Comparison of ENCODE assay signal across 8 cellular contexts in the genomic region with DNA sequence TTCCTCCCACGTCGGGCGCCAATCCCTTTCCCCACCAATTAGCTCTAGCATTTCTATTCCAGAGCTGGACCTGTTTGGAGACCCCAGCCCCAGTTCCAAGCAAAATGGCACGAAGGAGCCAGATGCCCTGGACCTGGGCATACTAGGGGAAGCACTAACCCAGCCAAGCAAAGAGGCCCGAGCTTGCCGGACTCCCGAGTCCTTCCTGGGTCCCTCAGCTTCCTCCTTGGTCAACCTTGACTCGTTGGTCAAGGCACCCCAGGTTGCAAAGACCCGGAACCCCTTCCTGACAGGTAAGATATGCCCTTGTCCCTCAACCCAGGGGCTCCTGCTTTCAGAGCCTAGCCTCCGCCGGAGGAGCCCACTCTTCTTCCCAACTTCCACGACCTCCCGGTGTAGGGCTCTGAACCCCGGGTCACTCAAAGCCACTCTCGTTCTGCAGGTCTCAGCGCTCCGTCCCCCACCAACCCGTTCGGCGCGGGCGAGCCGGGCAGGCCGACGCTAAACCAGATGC. TPM values are rescaled to one million over a fixed set of nuclear protein-coding genes. Genes with fewer than 3 reads are reported as not detected.
DNase-seq lines count a peak whose midpoint lies in the region; ATAC-seq, FAIRE-seq and TF ChIP-seq lines count a peak whose summit lies in the region.

No MANE protein-coding gene starts in this region.

- no peaks in the 10 kb centered on the region for H3K9me3 ChIP-seq in HUES64 (ENCODE audit: insufficient read depth, low read depth, low read length)

- peak overlapping the region; percentile 81 for H3K4me3 Mint-ChIP-seq in central memory CD8-positive, alpha-beta T cell
- H3K4me3 Mint-ChIP-seq in naive thymus-derived CD8-positive, alpha-beta T cell: peak overlapping the region; percentile 72 to 95 (median 84)

- FAIRE-seq in D721Med (lab: Jason Lieb, UNC): no peak

- no peak overlapping the region for H3K27ac ChIP-seq in HUES64 (ENCODE audit: low read depth, low read length)

- no peak for ATAC-seq in central memory CD8-positive, alpha-beta T cell (replicated peaks; ENCODE audit: extremely low read depth, poor library complexity, severe bottlenecking)
- no peak for ATAC-seq in naive thymus-derived CD8-positive, alpha-beta T cell

- in situ Hi-C loops in G401 (cut with HindIII; ENCODE audit: low sequenced_read_pairs): no loop called here

- H3K9me3 Mint-ChIP-seq in central memory CD8-positive, alpha-beta T cell: no peaks in the 10 kb centered on the region
- no peaks in the 10 kb centered on the region for H3K9me3 Mint-ChIP-seq in naive thymus-derived CD8-positive, alpha-beta T cell

- peaks cover 17% of the 10 kb centered on the region for H3K27me3 Mint-ChIP-seq in central memory CD8-positive, alpha-beta T cell
- peaks cover 0 to 12% (median 6%) of the 10 kb centered on the region in 5 donors for H3K27me3 Mint-ChIP-seq in naive thymus-derived CD8-positive, alpha-beta T cell

- no peaks in the 10 kb centered on the region for H3K36me3 ChIP-seq in HUES64 (ENCODE audit: insufficient read depth, low read length)

- CTCF ChIA-PET in AG04449 (lab: Yijun Ruan, JAX): interaction anchor here (0.7 to 5.6 kb wide), 18 partner anchors 8 to 304 kb away, joined by 3 to 40 read pairs (median 4); a partner anchor contains a TSS

- POLR2A ChIA-PET in AG04449 (lab: Yijun Ruan, JAX): interaction anchor here (0.6 to 2.6 kb wide), 5 partner anchors 9 to 214 kb away, joined by 3 to 6 read pairs (median 4); a partner anchor contains a TSS
- POLR2A ChIA-PET in naive thymus-derived CD8-positive, alpha-beta T cell (lab: Charles Lee): interaction anchor here (0.5 to 1.4 kb wide), 5 partner anchors 11 to 598 kb away, joined by 3 to 5 read pairs (median 4); a partner anchor contains a TSS

- no peak for TF ChIP-seq CTCF in AG04449 (IDR thresholded peaks at IDR 0.05; ENCODE audit: insufficient read depth, low read length, missing control alignments)
- TF ChIP-seq CTCF in D721Med (IDR thresholded peaks at IDR 0.05; ENCODE audit: insufficient read depth, missing control alignments): no peak

- peaks cover 7% of the 10 kb centered on the region; the same call in 1 of the 2 replicates for H3K4me1 ChIP-seq in HUES64 (ENCODE audit: insufficient read depth, low read length)

- H3K27ac Mint-ChIP-seq in central memory CD8-positive, alpha-beta T cell (ENCODE audit: low read depth): no peak overlapping the region
- peak overlapping the region in 6 of 10 donors; percentile 19 to 90 (median 68) for H3K27ac Mint-ChIP-seq in naive thymus-derived CD8-positive, alpha-beta T cell

- peaks cover 3% of the 10 kb centered on the region for H3K36me3 Mint-ChIP-seq in central memory CD8-positive, alpha-beta T cell (ENCODE audit: insufficient read depth)
- no peaks in the 10 kb centered on the region for H3K36me3 Mint-ChIP-seq in naive thymus-derived CD8-positive, alpha-beta T cell

- peaks cover 10% of the 10 kb centered on the region for H3K27me3 ChIP-seq in HUES64 (ENCODE audit: insufficient read depth, low read length)

- peaks cover 8% of the 10 kb centered on the region for H3K4me1 Mint-ChIP-seq in central memory CD8-positive, alpha-beta T cell
- peaks cover 10 to 22% (median 20%) of the 10 kb centered on the region in 4 donors for H3K4me1 Mint-ChIP-seq in naive thymus-derived CD8-positive, alpha-beta T cell

- H3K4me3 ChIP-seq in AG04449 (ENCODE audit: low read depth, low read length) (peak overlapping the region; percentile 67), HUES64 (ENCODE audit: low read length) (peak overlapping the region; percentile 85)

- no peak for DNase-seq in AG04449 (ENCODE audit: low read depth, low spot score)
- no peak for DNase-seq in central memory CD8-positive, alpha-beta T cell (ENCODE audit: low spot score in 2 of 2)
- no peak for DNase-seq in naive thymus-derived CD8-positive, alpha-beta T cell
- DNase-seq in D721Med (ENCODE audit: insufficient read length, low spot score): no peak
- no peak for DNase-seq in HT-29 (ENCODE audit: low spot score)
- DNase-seq in NK-92 (lab: John Stamatoyannopoulos, UW; ENCODE audit: unreplicated experiment): no peak
- no peak for DNase-seq in G401 (ENCODE audit: low spot score)

- peak overlapping the region; percentile 41; the same call in 1 of the 2 replicates for H3K9ac ChIP-seq in HUES64 (ENCODE audit: low read depth, low read length)

- 30% methylated on average over 25 of the region's 25 CpGs for WGBS in HUES64

RNA-seq across cellular contexts. Expression of a gene that starts 5.5 kb away (rescaled TPM):
- polyA plus RNA-seq in HUES64 (2013, experiment 1 of 2): 15.3 TPM
- 12.9 TPM for polyA plus RNA-seq in HUES64 (2013, experiment 2 of 2)
- 10 to 100 TPM; 33.2 to 39.8 TPM for total RNA-seq in naive thymus-derived CD8-positive, alpha-beta T cell
- polyA plus RNA-seq in naive thymus-derived CD8-positive, alpha-beta T cell: 1 to 10 TPM; 6.9 to 8.9 (median 7.5) TPM
- total RNA-seq in HT-29 (2014; rRNA removed; shearing (Covaris generic)): 37.5 and 44.9 TPM in 2 replicates
- 39.4 and 59.1 TPM in 2 replicates for total RNA-seq in G401 (2014; rRNA removed; shearing (Covaris generic))

RNA-seq across cellular contexts. Expression of a gene that starts 8.9 kb away (rescaled TPM):
- polyA plus RNA-seq in HUES64 (2013, experiment 1 of 2): 1.2 TPM
- polyA plus RNA-seq in HUES64 (2013, experiment 2 of 2): 1.3 TPM
- total RNA-seq in naive thymus-derived CD8-positive, alpha-beta T cell: not detected
- not detected for polyA plus RNA-seq in naive thymus-derived CD8-positive, alpha-beta T cell
- total RNA-seq in HT-29 (2014; rRNA removed; shearing (Covaris generic)): 25.6 and 25.8 TPM in 2 replicates
- 2.3 and 2.8 TPM in 2 replicates for total RNA-seq in G401 (2014; rRNA removed; shearing (Covaris generic))

RNA-seq across cellular contexts. Expression of a gene that starts 19.1 kb away (rescaled TPM):
- polyA plus RNA-seq in HUES64 (2013, experiment 1 of 2): 2.1 TPM
- 2.5 TPM for polyA plus RNA-seq in HUES64 (2013, experiment 2 of 2)
- under 1 TPM in 1 of 2 experiments, not detected in 1; 0.05 TPM for total RNA-seq in naive thymus-derived CD8-positive, alpha-beta T cell
- polyA plus RNA-seq in naive thymus-derived CD8-positive, alpha-beta T cell: not detected
- 0.05 and 0.57 TPM in 2 replicates for total RNA-seq in HT-29 (2014; rRNA removed; shearing (Covaris generic))
- 5.1 and 13.0 TPM in 2 replicates for total RNA-seq in G401 (2014; rRNA removed; shearing (Covaris generic))

RNA-seq across cellular contexts. Expression of a gene that starts 33.2 kb away (rescaled TPM):
- polyA plus RNA-seq in HUES64 (2013, experiment 1 of 2): 0.25 TPM
- 1.3 TPM for polyA plus RNA-seq in HUES64 (2013, experiment 2 of 2)
- total RNA-seq in naive thymus-derived CD8-positive, alpha-beta T cell: 1 to 10 TPM; 1.3 to 2.6 TPM
- polyA plus RNA-seq in naive thymus-derived CD8-positive, alpha-beta T cell: 1 to 10 TPM in 1 of 3 donors, under 1 TPM in 1, not detected in 1; 0.80 to 1.3 TPM
- total RNA-seq in HT-29 (2014; rRNA removed; shearing (Covaris generic)): not detected in 2 replicates
- 0.58 and 1.7 TPM in 2 replicates for total RNA-seq in G401 (2014; rRNA removed; shearing (Covaris generic))
